Comparison of ENCODE assay signal across 1 cellular context in genomic region chr15:99507732-99508571, GRCh38.
TF ChIP-seq lines count a peak whose summit lies in the region.

No MANE protein-coding gene starts in this region.

TF ChIP-seq in GM12878, 131 proteins besides CTCF, POLR2A, EP300 and RAD21 (continued from another document):
- TF ChIP-seq RELB (IDR thresholded peaks at IDR 0.05; ENCODE audit: low read depth), result peak; percentile 48; the same call in 1 of the 2 replicates
TF ChIP-seq in GM12878: peak in this region for 24.
